13 cellular contexts compared by ENCODE assay signal in the genomic region with DNA sequence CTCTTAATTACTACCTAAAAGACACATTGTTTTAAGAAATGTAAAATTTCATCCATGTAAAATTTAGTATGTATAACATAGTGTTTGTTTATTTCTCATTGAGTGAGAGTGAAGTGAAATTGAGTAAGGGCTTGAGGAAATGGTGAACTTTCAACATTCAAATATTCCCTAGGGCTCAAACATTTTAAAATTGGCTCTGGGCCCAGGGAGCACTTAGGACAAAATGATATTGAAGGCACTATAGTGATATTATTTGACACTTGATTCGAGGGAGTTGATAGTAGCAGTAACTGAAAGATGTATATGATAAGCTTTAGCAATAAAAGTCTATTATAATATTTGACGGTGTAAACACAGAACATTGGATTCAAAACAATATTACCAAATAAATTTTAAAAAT.
"Had no signal": no experiment of that assay in that cellular context is flagged by ENCODE, and none has a peak within 500 bp of the region (broad histone marks: within the 10 kb centered on the region; RNA-seq: fewer than 3 reads in every experiment).

No MANE protein-coding gene starts in this region.

- H3K9me3 ChIP-seq: stomach, thoracic aorta had no signal

- H3K36me3 ChIP-seq: stomach, thoracic aorta had no signal

- H3K27me3 ChIP-seq: stomach had no signal

- H3K9ac ChIP-seq: parathyroid adenoma had no signal

- H3K4me3 ChIP-seq: stomach, thoracic aorta had no signal

- ATAC-seq: activated CD4-positive, CD25-positive, alpha-beta regulatory T cell treated with anti-CD3 and anti-CD28 coated beads, Interleukin-2, amount 50 U/mL, for 24 hours; activated CD8-positive, alpha-beta memory T cell treated with anti-CD3 and anti-CD28 coated beads, Interleukin-2, amount 10 ng/mL, durations not matched to agents 7 days and 5 days; activated naive CD4-positive, alpha-beta T cell treated with anti-CD3 and anti-CD28 coated beads, Interleukin-2, amount 50 U/mL, for 72 hours; activated T-cell treated with anti-CD3 and anti-CD28 coated beads, Interleukin-2, amount 50 U/mL, for 4 hours had no signal

- DNase-seq: activated CD4-positive, alpha-beta T cell treated with anti-CD3 and anti-CD28 coated beads, Interleukin-2, amount 50 U/mL, for 4 hours; activated CD8-positive, alpha-beta memory T cell treated with anti-CD3 and anti-CD28 coated beads, Interleukin-2, amount 10 ng/mL, durations not matched to agents 7 days and 5 days; activated effector memory CD4-positive, alpha-beta T cell treated with anti-CD3 and anti-CD28 coated beads, Interleukin-2, amount 50 U/mL, for 16 hours; activated T-cell treated with anti-CD3 and anti-CD28 coated beads, Interleukin-2, amount 50 U/mL, for 4 hours; amygdala; cerebellar nuclear complex; dermis blood vessel endothelial cell; hypothalamus; stomach had no signal

- H3K4me1 ChIP-seq: parathyroid adenoma, stomach had no signal
